ENCODE assay signal across 8 cellular contexts in the genomic region with DNA sequence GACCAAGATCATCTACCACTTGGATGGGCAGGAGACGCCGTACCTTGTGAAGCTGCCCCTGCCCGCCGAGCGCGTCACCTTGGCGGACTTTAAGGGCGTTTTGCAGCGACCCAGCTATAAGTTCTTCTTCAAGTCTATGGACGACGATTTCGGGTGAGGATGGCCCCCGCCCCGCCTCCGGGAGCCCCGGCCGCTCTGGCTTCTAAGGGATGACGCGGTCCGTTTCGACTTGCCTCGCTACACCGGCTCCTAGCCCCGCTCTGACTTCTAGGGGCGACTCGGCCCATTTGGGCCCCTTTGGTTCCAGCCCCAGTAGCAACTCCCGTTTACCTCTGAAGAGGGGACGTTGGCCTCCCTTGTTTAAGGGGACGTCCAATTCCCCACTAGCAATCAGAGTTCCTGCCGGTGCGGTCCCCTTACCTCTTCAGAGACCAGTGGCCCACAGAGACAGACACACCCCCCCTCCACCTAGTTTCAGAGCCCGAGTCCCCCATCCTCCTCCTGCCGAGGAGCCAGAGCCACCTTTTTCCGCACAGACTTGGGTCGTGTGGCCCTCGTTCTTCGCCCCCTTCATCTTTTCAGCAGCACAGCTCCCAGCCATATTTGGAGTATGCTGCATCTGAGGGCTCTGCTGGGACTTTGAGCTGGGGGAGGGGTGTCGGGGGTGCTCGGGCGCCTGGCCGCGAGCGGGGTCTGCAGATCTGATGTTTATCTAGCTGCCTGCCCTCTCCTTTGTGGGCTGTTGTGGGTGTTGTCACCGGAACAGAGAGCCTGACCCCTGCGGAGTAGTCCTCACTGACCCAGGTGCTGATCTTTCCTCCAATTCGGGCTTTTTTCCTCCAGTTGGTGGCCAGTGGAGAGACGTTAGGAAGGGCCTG. TPM values are rescaled to one million over a fixed set of nuclear protein-coding genes. Genes with fewer than 3 reads are reported as not detected.
DNase-seq lines count a peak whose midpoint lies in the region; ATAC-seq and TF ChIP-seq lines count a peak whose summit lies in the region.

No MANE protein-coding gene starts in this region.

- H3K9me3 ChIP-seq in left lung: no peaks in the 10 kb centered on the region

- ATAC-seq in GM19395 (IDR thresholded peaks at IDR 0.05; ENCODE audit: unreplicated experiment) (peak; percentile 58), HG03469 (IDR thresholded peaks at IDR 0.05; ENCODE audit: unreplicated experiment) (peak; percentile 13), left lung (peak; percentile 16), GM18870 (IDR thresholded peaks at IDR 0.05; ENCODE audit: unreplicated experiment) (no peak)

- peaks cover 34 to 53% of the 10 kb centered on the region in 2 donors for H3K4me1 ChIP-seq in left lung

- no peaks in the 10 kb centered on the region for H3K36me3 ChIP-seq in left lung

- no peak for TF ChIP-seq CTCF in C4-2B (conservative IDR thresholded peaks at IDR 0.05)
- TF ChIP-seq CTCF in VCaP (conservative IDR thresholded peaks at IDR 0.05): no peak
- TF ChIP-seq CTCF in left lung (IDR thresholded peaks at IDR 0.05): no peak

- DNase-seq in cerebellum (ENCODE audit: low spot score) (peak; percentile 33), left lung (peak in 1 of 2 donors; percentile 89)
- peak; percentile 16 for DNase-seq in stimulated activated CD8-positive, alpha-beta memory T cell treated with anti-CD3 and anti-CD28 coated beads, Interleukin-15, amount 100 ng/mL, for 24 hours (ENCODE audit: low read depth)

- intact Hi-C loops in left lung (cut with DNase I): no loop called here

- no peaks in the 10 kb centered on the region for H3K27me3 ChIP-seq in left lung

- peak overlapping the region; percentile 66 to 92 for H3K4me3 ChIP-seq in left lung

- H3K27ac ChIP-seq in C4-2B (peak overlapping the region; percentile 86), VCaP (peak overlapping the region; percentile 90), left lung (peak overlapping the region; percentile 86 to 91)

RNA-seq across cellular contexts. Expression of gene DVL3, which starts 0.7 kb away (rescaled TPM):
- total RNA-seq in cerebellum: 32.0 TPM
- 10 to 100 TPM; 62.5 to 72.6 TPM for total RNA-seq in left lung

RNA-seq across cellular contexts. Expression of gene AP2M1, which starts 18.8 kb away (rescaled TPM):
- total RNA-seq in cerebellum: 199 TPM
- 100 to 1,000 TPM; 296 to 347 TPM for total RNA-seq in left lung

RNA-seq across cellular contexts. Expression of gene EIF2B5, which starts 20.7 kb away (rescaled TPM):
- total RNA-seq in cerebellum (34.6 TPM), left lung (10 to 100 TPM; 32.2 to 44.5 TPM)

RNA-seq across cellular contexts. Expression of gene ABCF3, which starts 30.1 kb away (rescaled TPM):
- total RNA-seq in cerebellum (52.9 TPM), left lung (10 to 100 TPM; 63.3 to 69.9 TPM)

RNA-seq across cellular contexts. Expression of gene HTR3E, which starts 59.0 kb away (rescaled TPM):
- not detected for total RNA-seq in cerebellum
- total RNA-seq in left lung: not detected
